1 cellular context compared by ENCODE assay signal in genomic region chr7:92836489-92837213, GRCh38.
TF ChIP-seq lines count a peak whose summit lies in the region.

TSS of gene CDK6 (minus strand) at chr7:92836573. CDS start at chr7:92833323, 3,250 bp downstream.

TF ChIP-seq in K562, 482 proteins besides CTCF, POLR2A, EP300 and RAD21 (continued from another document):
- TF ChIP-seq PATZ1 (CRISPR knock-in tag; IDR thresholded peaks at IDR 0.05; ENCODE audit: borderline replicate concordance) (no peak), RBM14 (IDR thresholded peaks at IDR 0.05; ENCODE audit: borderline replicate concordance, insufficient read depth, low read depth, low read length) (no peak), ZKSCAN8 (CRISPR knock-in tag; IDR thresholded peaks at IDR 0.05) (no peak), ERF (CRISPR knock-in tag; IDR thresholded peaks at IDR 0.05) (no peak), SMARCC2 (IDR thresholded peaks at IDR 0.05; ENCODE audit: low read depth) (no peak), ELK3 (CRISPR knock-in tag; IDR thresholded peaks at IDR 0.05) (no peak), E2F3 (CRISPR knock-in tag; IDR thresholded peaks at IDR 0.05) (no peak), REST (CRISPR knock-in tag; IDR thresholded peaks at IDR 0.05; ENCODE audit: low read depth) (no peak), RREB1 (CRISPR knock-in tag; IDR thresholded peaks at IDR 0.05) (no peak), KLF16 (IDR thresholded peaks at IDR 0.05) (no peak), CBFA2T2 (conservative IDR thresholded peaks at IDR 0.05) (no peak), RBBP5 (IDR thresholded peaks at IDR 0.05; ENCODE audit: borderline replicate concordance, insufficient read depth, low read length, poor library complexity, severe bottlenecking) (peak; percentile 47), PRMT5 (CRISPR knock-in tag; IDR thresholded peaks at IDR 0.05) (0 out of 2 replicates have a peak, but pooled peaks have one; percentile 58), TOE1 (IDR thresholded peaks at IDR 0.05; ENCODE audit: borderline replicate concordance) (no peak), TOE1 (CRISPR knock-in tag; IDR thresholded peaks at IDR 0.05; ENCODE audit: borderline replicate concordance, low read depth) (no peak), SRF (CRISPR knock-in tag; IDR thresholded peaks at IDR 0.05) (no peak), PHTF2 (CRISPR knock-in tag; IDR thresholded peaks at IDR 0.05) (no peak)
